ENCODE assay signal across 25 cellular contexts in the genomic region with DNA sequence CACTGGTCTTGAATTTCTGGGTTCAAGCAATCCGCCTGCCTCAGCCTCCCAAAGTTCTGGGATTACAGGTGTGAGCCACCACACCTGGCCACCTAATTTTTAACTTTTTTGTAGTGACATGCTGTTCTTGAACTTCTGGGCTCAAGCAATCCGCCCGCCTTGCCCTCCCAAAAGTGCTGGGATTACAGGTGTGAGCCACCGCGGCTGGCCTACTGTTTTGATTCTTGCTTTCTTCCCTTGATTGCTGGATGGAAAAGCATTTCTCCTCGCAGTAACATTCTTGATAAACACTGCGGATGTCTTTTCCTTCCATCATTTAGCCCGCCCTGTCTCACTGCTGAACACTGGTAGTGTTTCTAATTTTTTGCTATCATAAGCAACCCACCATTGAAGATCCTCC.
"Had no signal": no experiment of that assay in that cellular context is flagged by ENCODE, and none has a peak within 500 bp of the region (broad histone marks: within the 10 kb centered on the region; RNA-seq: fewer than 3 reads in every experiment).

No MANE protein-coding gene starts in this region.

- H3K27ac ChIP-seq: colonic mucosa, coronary artery, dorsolateral prefrontal cortex, epithelial cell of prostate, esophagus muscularis mucosa, esophagus squamous epithelium, foreskin keratinocyte, gastrocnemius medialis, gastroesophageal sphincter, heart left ventricle, heart right ventricle had no signal

- H3K4me1 ChIP-seq: colonic mucosa, foreskin keratinocyte, gastrocnemius medialis, gastroesophageal sphincter, heart left ventricle, heart right ventricle had no signal

- H3K27me3 Mint-ChIP-seq: dendritic cell treated with granulocyte-macrophage colony-stimulating factor and Interleukin-4, amounts not matched to agents 40 ng/mL and 50 ng/mL, for 4 days; effector memory CD8-positive, alpha-beta T cell had no signal

- H3K4me3 Mint-ChIP-seq: dendritic cell treated with granulocyte-macrophage colony-stimulating factor and Interleukin-4, amounts not matched to agents 40 ng/mL and 50 ng/mL, for 4 days; effector memory CD8-positive, alpha-beta T cell; endodermal cell had no signal

- ATAC-seq: effector memory CD8-positive, alpha-beta T cell; esophagus mucosa; foreskin keratinocyte; gastrocnemius medialis; gastroesophageal sphincter; heart left ventricle; heart right ventricle had no signal

- H3K27ac Mint-ChIP-seq: dendritic cell treated with granulocyte-macrophage colony-stimulating factor and Interleukin-4, amounts not matched to agents 40 ng/mL and 50 ng/mL, for 4 days; endodermal cell had no signal

- DNase-seq: colonic mucosa; cortex of kidney; dermis blood vessel endothelial cell; dorsolateral prefrontal cortex; effector CD4-positive, alpha-beta T cell; effector CD8-positive, alpha-beta T cell; effector memory CD4-positive, alpha-beta T cell; effector memory CD8-positive, alpha-beta T cell; endodermal cell; erythroblast; esophagus squamous epithelium; foreskin fibroblast; foreskin keratinocyte; foreskin melanocyte; gastrocnemius medialis; glutamatergic neuron; head of caudate nucleus; heart left ventricle; heart right ventricle had no signal

- H3K4me3 ChIP-seq: colonic mucosa, coronary artery, dorsolateral prefrontal cortex, esophagus muscularis mucosa, esophagus squamous epithelium, gastrocnemius medialis, gastroesophageal sphincter, heart left ventricle, heart right ventricle had no signal

- H3K27me3 ChIP-seq: colonic mucosa, dorsolateral prefrontal cortex, esophagus muscularis mucosa, esophagus squamous epithelium, foreskin keratinocyte, gastrocnemius medialis, gastroesophageal sphincter, heart left ventricle, heart right ventricle had no signal

- H3K9me3 ChIP-seq: colonic mucosa, esophagus muscularis mucosa, esophagus squamous epithelium, gastrocnemius medialis, gastroesophageal sphincter, heart left ventricle, heart right ventricle had no signal

- H3K9me3 Mint-ChIP-seq: dendritic cell treated with granulocyte-macrophage colony-stimulating factor and Interleukin-4, amounts not matched to agents 40 ng/mL and 50 ng/mL, for 4 days; effector memory CD8-positive, alpha-beta T cell; endodermal cell had no signal

- H3K36me3 ChIP-seq: colonic mucosa had no signal
